Comparison of ENCODE assay signal across 8 cellular contexts in genomic region chr10:79093658-79094411, GRCh38. TPM values are rescaled to one million over a fixed set of nuclear protein-coding genes. Genes with fewer than 3 reads are reported as not detected.
DNase-seq lines count a peak whose midpoint lies in the region; ATAC-seq and TF ChIP-seq lines count a peak whose summit lies in the region.

No MANE protein-coding gene starts in this region.

- H3K4me3 ChIP-seq in Karpas-422 (ENCODE audit: low read length) (no peak overlapping the region; the same call in 1 of the 2 replicates), mucosa of stomach (ENCODE audit: low read length) (no peak overlapping the region), neural progenitor cell (no peak overlapping the region)

- no peaks in the 10 kb centered on the region for H3K9me2 ChIP-seq in Karpas-422 (replicated peaks; ENCODE audit: insufficient read depth, low read length)

- TF ChIP-seq CTCF in neural progenitor cell (IDR thresholded peaks at IDR 0.05), result no peak

- H3K9ac ChIP-seq in Karpas-422 (ENCODE audit: low read length) (no peak overlapping the region), mucosa of stomach (ENCODE audit: low read length) (peak overlapping the region; percentile 58), neural progenitor cell (no peak overlapping the region)

- H4K20me1 ChIP-seq in Karpas-422 (ENCODE audit: insufficient read depth, low read depth, low read length) (peaks cover 56% of the 10 kb centered on the region), neural progenitor cell (ENCODE audit: low read depth) (peaks cover 96% of the 10 kb centered on the region)

- H2AFZ ChIP-seq in Karpas-422 (ENCODE audit: low read length) (no peak overlapping the region), neural progenitor cell (replicated peaks) (no peak overlapping the region)

- H3K9me3 Mint-ChIP-seq in central memory CD8-positive, alpha-beta T cell, result no peaks in the 10 kb centered on the region
- H3K9me3 Mint-ChIP-seq in neural progenitor cell, result no peaks in the 10 kb centered on the region

- peak; percentile 41 for ATAC-seq in GM19328 (IDR thresholded peaks at IDR 0.05; ENCODE audit: unreplicated experiment)
- peak; percentile 10 for ATAC-seq in central memory CD8-positive, alpha-beta T cell (replicated peaks; ENCODE audit: extremely low read depth, poor library complexity, severe bottlenecking)

- H3K4me1 ChIP-seq in Karpas-422 (ENCODE audit: low read length) (peaks cover 65% of the 10 kb centered on the region), mucosa of stomach (ENCODE audit: control insufficient read depth, insufficient read depth, low read length) (peaks cover 90% of the 10 kb centered on the region), neural progenitor cell (peaks cover 12% of the 10 kb centered on the region)

- H3K27me3 Mint-ChIP-seq in central memory CD8-positive, alpha-beta T cell, result peaks cover 12% of the 10 kb centered on the region
- H3K27me3 Mint-ChIP-seq in neural progenitor cell (ENCODE audit: insufficient read depth, low read depth), result peaks cover 3% of the 10 kb centered on the region

- peak overlapping the region; percentile 55 for H3K4me2 ChIP-seq in Karpas-422 (ENCODE audit: low read depth, low read length, poor library complexity, severe bottlenecking)
- H3K4me2 ChIP-seq in neural progenitor cell, result no peak overlapping the region

- H3K4me1 Mint-ChIP-seq in central memory CD8-positive, alpha-beta T cell, result peaks cover 12% of the 10 kb centered on the region
- peaks cover 59% of the 10 kb centered on the region for H3K4me1 Mint-ChIP-seq in neural progenitor cell

- no peaks in the 10 kb centered on the region for H3K9me3 ChIP-seq in Karpas-422 (ENCODE audit: low read length)
- no peaks in the 10 kb centered on the region for H3K9me3 ChIP-seq in mucosa of stomach (ENCODE audit: control insufficient read depth, low read length)
- no peaks in the 10 kb centered on the region for H3K9me3 ChIP-seq in neural progenitor cell (ENCODE audit: low read depth)

- H3K4me3 Mint-ChIP-seq in central memory CD8-positive, alpha-beta T cell, result no peak overlapping the region
- no peak overlapping the region for H3K4me3 Mint-ChIP-seq in neural progenitor cell

- H3K27me3 ChIP-seq in Karpas-422 (ENCODE audit: low read length) (no peaks in the 10 kb centered on the region), mucosa of stomach (ENCODE audit: control insufficient read depth, insufficient read depth, low read length) (no peaks in the 10 kb centered on the region), neural progenitor cell (no peaks in the 10 kb centered on the region)

- H3K36me3 ChIP-seq in Karpas-422 (ENCODE audit: insufficient read depth, low read length), result no peaks in the 10 kb centered on the region
- H3K36me3 ChIP-seq in mucosa of stomach (ENCODE audit: control insufficient read depth, insufficient read depth, low read length), result peaks cover 8% of the 10 kb centered on the region
- no peaks in the 10 kb centered on the region for H3K36me3 ChIP-seq in neural progenitor cell

- H3K79me2 ChIP-seq in Karpas-422 (ENCODE audit: low read length) (no peaks in the 10 kb centered on the region), neural progenitor cell (ENCODE audit: low read depth) (peaks cover 88% of the 10 kb centered on the region)

- H3F3A ChIP-seq in neural progenitor cell (ENCODE audit: low read depth), result no peaks in the 10 kb centered on the region

- no peak overlapping the region for H3K27ac Mint-ChIP-seq in central memory CD8-positive, alpha-beta T cell (ENCODE audit: low read depth)
- H3K27ac Mint-ChIP-seq in neural progenitor cell, result no peak overlapping the region

- H3K36me3 Mint-ChIP-seq in central memory CD8-positive, alpha-beta T cell (ENCODE audit: insufficient read depth), result peaks cover 5% of the 10 kb centered on the region
- peaks cover 2% of the 10 kb centered on the region for H3K36me3 Mint-ChIP-seq in neural progenitor cell

- H3K27ac ChIP-seq in Karpas-422 (ENCODE audit: low read length), result no peak overlapping the region
- no peak overlapping the region for H3K27ac ChIP-seq in neural progenitor cell

- DNase-seq in Karpas-422 (peak; percentile 73), neural progenitor cell (ENCODE audit: low spot score) (no peak), SK-N-DZ (ENCODE audit: low spot score) (no peak), NCI-H446 (lab: John Stamatoyannopoulos, UW) (no peak)
- DNase-seq in central memory CD8-positive, alpha-beta T cell (ENCODE audit: low spot score in 2 of 2), result no peak
- no peak for DNase-seq in stimulated activated CD4-positive, alpha-beta T cell treated with anti-CD3 and anti-CD28 coated beads, Interleukin-4, amount 100 ng/mL, for 4 hours

RNA-seq across cellular contexts. Expression of gene ZMIZ1, which starts 25.1 kb away (rescaled TPM):
- 63.0 and 73.1 TPM in 2 replicates for total RNA-seq in Karpas-422 (2014; rRNA removed; shearing (Covaris generic); ENCODE audit: low replicate concordance)
- 5.8 and 12.3 TPM in 2 replicates for total RNA-seq in neural progenitor cell (ENCODE audit: low replicate concordance)
- 59.1 and 66.8 TPM in 2 replicates for polyA plus RNA-seq in SK-N-DZ (2014; cell fraction: cytosol; rRNA removed)
- polyA plus RNA-seq in SK-N-DZ (2014; cell fraction: nucleus; rRNA removed), result 30.6 and 71.5 TPM in 2 replicates
